Comparison of ENCODE assay signal across 1 cellular context in the genomic region with DNA sequence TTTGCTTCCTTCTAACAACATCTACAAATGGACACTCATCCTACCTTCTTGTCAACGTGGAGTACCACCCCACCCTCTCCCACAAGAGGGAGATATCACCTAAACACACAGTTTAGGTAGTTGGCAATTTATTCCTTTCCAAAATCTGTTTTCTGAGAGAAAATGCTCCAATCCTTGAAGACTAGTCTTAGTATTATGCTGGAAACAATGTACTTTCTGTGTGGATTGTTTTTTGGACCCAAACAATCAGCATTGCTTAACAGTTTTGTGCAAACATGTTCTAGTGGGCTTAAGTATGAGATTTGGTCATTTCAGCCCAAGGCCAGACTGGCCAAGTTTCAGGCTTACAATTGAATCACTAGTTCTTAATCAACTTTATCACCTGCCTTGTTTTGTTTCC.
A peak's percentile ranks its signal among the peaks of the same experiment; 100 is the strongest.
TF ChIP-seq lines count a peak whose summit lies in the region.

No MANE protein-coding gene starts in this region.

TF ChIP-seq in HepG2, 621 proteins besides CTCF, POLR2A, EP300 and RAD21 (continued from another document and continues in another):
- peak; percentile 51; the same call in 1 of the 2 replicates for TF ChIP-seq HNF4G (IDR thresholded peaks at IDR 0.05; ENCODE audit: borderline replicate concordance, low read depth, low read length)
- TF ChIP-seq HNF4G (CRISPR knock-in tag; IDR thresholded peaks at IDR 0.05; ENCODE audit: borderline replicate concordance, low read depth), result no peak
- TF ChIP-seq ZNF230 (CRISPR knock-in tag; IDR thresholded peaks at IDR 0.05), result no peak
- peak; percentile 22 for TF ChIP-seq TBL1XR1 (IDR thresholded peaks at IDR 0.05; ENCODE audit: borderline replicate concordance, low read length, partially characterized antibody)
- no peak for TF ChIP-seq ZSCAN25 (CRISPR knock-in tag; IDR thresholded peaks at IDR 0.05)
- TF ChIP-seq, protein P1, sequence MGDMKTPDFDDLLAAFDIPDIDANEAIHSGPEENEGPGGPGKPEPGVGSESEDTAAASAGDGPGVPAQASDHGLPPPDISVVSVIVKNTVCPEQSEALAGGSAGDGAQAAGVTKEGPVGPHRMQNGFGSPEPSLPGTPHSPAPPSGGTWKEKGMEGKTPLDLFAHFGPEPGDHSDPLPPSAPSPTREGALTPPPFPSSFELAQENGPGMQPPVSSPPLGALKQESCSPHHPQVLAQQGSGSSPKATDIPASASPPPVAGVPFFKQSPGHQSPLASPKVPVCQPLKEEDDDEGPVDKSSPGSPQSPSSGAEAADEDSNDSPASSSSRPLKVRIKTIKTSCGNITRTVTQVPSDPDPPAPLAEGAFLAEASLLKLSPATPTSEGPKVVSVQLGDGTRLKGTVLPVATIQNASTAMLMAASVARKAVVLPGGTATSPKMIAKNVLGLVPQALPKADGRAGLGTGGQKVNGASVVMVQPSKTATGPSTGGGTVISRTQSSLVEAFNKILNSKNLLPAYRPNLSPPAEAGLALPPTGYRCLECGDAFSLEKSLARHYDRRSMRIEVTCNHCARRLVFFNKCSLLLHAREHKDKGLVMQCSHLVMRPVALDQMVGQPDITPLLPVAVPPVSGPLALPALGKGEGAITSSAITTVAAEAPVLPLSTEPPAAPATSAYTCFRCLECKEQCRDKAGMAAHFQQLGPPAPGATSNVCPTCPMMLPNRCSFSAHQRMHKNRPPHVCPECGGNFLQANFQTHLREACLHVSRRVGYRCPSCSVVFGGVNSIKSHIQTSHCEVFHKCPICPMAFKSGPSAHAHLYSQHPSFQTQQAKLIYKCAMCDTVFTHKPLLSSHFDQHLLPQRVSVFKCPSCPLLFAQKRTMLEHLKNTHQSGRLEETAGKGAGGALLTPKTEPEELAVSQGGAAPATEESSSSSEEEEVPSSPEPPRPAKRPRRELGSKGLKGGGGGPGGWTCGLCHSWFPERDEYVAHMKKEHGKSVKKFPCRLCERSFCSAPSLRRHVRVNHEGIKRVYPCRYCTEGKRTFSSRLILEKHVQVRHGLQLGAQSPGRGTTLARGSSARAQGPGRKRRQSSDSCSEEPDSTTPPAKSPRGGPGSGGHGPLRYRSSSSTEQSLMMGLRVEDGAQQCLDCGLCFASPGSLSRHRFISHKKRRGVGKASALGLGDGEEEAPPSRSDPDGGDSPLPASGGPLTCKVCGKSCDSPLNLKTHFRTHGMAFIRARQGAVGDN (CRISPR knock-in tag; IDR thresholded peaks at IDR 0.05), result no peak
- TF ChIP-seq, protein P2, sequence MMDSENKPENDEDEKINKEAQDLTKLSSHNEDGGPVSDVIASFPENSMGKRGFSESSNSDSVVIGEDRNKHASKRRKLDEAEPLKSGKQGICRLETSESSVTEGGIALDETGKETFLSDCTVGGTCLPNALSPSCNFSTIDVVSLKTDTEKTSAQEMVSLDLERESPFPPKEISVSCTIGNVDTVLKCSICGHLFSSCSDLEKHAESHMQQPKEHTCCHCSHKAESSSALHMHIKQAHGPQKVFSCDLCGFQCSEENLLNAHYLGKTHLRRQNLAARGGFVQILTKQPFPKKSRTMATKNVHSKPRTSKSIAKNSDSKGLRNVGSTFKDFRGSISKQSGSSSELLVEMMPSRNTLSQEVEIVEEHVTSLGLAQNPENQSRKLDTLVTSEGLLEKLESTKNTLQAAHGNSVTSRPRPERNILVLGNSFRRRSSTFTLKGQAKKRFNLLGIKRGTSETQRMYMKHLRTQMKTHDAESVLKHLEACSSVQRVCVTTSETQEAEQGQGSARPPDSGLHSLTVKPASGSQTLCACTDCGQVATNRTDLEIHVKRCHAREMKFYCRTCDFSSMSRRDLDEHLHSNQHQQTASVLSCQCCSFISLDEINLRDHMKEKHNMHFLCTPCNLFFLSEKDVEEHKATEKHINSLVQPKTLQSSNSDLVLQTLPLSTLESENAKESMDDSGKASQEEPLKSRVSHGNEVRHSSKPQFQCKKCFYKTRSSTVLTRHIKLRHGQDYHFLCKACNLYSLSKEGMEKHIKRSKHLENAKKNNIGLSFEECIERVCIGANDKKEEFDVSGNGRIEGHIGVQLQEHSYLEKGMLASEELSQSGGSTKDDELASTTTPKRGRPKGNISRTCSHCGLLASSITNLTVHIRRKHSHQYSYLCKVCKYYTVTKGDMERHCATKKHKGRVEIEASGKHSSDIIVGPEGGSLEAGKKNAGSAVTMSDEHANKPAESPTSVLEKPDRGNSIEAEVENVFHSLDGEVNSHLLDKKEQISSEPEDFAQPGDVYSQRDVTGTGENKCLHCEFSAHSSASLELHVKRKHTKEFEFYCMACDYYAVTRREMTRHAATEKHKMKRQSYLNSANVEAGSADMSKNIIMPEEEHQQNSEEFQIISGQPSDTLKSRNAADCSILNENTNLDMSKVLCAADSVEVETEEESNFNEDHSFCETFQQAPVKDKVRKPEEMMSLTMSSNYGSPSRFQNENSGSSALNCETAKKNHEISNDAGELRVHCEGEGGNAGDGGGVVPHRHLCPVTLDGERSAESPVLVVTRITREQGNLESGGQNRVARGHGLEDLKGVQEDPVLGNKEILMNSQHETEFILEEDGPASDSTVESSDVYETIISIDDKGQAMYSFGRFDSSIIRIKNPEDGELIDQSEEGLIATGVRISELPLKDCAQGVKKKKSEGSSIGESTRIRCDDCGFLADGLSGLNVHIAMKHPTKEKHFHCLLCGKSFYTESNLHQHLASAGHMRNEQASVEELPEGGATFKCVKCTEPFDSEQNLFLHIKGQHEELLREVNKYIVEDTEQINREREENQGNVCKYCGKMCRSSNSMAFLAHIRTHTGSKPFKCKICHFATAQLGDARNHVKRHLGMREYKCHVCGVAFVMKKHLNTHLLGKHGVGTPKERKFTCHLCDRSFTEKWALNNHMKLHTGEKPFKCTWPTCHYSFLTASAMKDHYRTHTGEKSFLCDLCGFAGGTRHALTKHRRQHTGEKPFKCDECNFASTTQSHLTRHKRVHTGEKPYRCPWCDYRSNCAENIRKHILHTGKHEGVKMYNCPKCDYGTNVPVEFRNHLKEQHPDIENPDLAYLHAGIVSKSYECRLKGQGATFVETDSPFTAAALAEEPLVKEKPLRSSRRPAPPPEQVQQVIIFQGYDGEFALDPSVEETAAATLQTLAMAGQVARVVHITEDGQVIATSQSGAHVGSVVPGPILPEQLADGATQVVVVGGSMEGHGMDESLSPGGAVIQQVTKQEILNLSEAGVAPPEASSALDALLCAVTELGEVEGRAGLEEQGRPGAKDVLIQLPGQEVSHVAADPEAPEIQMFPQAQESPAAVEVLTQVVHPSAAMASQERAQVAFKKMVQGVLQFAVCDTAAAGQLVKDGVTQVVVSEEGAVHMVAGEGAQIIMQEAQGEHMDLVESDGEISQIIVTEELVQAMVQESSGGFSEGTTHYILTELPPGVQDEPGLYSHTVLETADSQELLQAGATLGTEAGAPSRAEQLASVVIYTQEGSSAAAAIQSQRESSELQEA (CRISPR knock-in tag; IDR thresholded peaks at IDR 0.05; ENCODE audit: not compliant biosample characterization), result no peak
- TF ChIP-seq, protein P3, sequence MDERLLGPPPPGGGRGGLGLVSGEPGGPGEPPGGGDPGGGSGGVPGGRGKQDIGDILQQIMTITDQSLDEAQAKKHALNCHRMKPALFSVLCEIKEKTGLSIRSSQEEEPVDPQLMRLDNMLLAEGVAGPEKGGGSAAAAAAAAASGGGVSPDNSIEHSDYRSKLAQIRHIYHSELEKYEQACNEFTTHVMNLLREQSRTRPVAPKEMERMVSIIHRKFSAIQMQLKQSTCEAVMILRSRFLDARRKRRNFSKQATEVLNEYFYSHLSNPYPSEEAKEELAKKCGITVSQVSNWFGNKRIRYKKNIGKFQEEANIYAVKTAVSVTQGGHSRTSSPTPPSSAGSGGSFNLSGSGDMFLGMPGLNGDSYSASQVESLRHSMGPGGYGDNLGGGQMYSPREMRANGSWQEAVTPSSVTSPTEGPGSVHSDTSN (CRISPR knock-in tag; IDR thresholded peaks at IDR 0.05), result no peak
- no peak for TF ChIP-seq FOXP1 (IDR thresholded peaks at IDR 0.05)
- peak; percentile 55; the same call in 1 of the 2 replicates for TF ChIP-seq FOXP1 (CRISPR knock-in tag; IDR thresholded peaks at IDR 0.05)
- TF ChIP-seq FOSL2 (CRISPR knock-in tag; IDR thresholded peaks at IDR 0.05), result no peak
- TF ChIP-seq SMC3 (IDR thresholded peaks at IDR 0.05; ENCODE audit: low read length), result peak; percentile 64; the same call in 1 of the 2 replicates
- TF ChIP-seq ZBTB7A (CRISPR knock-in tag; IDR thresholded peaks at IDR 0.05), result no peak
- TF ChIP-seq SSRP1 (CRISPR knock-in tag; IDR thresholded peaks at IDR 0.05), result no peak
- TF ChIP-seq TEAD3 (CRISPR knock-in tag; optimal IDR thresholded peaks at IDR 0.05; ENCODE audit: borderline replicate concordance), result peak; percentile 10
- no peak for TF ChIP-seq ZNF24 (IDR thresholded peaks at IDR 0.05)
- no peak for TF ChIP-seq KAT2B (IDR thresholded peaks at IDR 0.05; ENCODE audit: borderline replicate concordance, low read depth, low read length)
- TF ChIP-seq, protein P4, sequence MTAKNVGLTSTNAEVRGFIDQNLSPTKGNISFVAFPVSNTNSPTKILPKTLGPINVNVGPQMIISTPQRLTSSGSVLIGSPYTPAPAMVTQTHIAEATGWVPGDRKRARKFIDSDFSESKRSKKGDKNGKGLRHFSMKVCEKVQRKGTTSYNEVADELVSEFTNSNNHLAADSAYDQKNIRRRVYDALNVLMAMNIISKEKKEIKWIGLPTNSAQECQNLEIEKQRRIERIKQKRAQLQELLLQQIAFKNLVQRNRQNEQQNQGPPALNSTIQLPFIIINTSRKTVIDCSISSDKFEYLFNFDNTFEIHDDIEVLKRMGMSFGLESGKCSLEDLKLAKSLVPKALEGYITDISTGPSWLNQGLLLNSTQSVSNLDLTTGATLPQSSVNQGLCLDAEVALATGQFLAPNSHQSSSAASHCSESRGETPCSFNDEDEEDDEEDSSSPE (CRISPR knock-in tag; IDR thresholded peaks at IDR 0.05), result no peak
- no peak for TF ChIP-seq ZNF451 (CRISPR knock-in tag; IDR thresholded peaks at IDR 0.05)
- TF ChIP-seq ARNT2 (CRISPR knock-in tag; IDR thresholded peaks at IDR 0.05; ENCODE audit: low read depth), result no peak
- no peak for TF ChIP-seq ZNF33A (CRISPR knock-in tag; IDR thresholded peaks at IDR 0.05; ENCODE audit: borderline replicate concordance)
- TF ChIP-seq, protein P5, sequence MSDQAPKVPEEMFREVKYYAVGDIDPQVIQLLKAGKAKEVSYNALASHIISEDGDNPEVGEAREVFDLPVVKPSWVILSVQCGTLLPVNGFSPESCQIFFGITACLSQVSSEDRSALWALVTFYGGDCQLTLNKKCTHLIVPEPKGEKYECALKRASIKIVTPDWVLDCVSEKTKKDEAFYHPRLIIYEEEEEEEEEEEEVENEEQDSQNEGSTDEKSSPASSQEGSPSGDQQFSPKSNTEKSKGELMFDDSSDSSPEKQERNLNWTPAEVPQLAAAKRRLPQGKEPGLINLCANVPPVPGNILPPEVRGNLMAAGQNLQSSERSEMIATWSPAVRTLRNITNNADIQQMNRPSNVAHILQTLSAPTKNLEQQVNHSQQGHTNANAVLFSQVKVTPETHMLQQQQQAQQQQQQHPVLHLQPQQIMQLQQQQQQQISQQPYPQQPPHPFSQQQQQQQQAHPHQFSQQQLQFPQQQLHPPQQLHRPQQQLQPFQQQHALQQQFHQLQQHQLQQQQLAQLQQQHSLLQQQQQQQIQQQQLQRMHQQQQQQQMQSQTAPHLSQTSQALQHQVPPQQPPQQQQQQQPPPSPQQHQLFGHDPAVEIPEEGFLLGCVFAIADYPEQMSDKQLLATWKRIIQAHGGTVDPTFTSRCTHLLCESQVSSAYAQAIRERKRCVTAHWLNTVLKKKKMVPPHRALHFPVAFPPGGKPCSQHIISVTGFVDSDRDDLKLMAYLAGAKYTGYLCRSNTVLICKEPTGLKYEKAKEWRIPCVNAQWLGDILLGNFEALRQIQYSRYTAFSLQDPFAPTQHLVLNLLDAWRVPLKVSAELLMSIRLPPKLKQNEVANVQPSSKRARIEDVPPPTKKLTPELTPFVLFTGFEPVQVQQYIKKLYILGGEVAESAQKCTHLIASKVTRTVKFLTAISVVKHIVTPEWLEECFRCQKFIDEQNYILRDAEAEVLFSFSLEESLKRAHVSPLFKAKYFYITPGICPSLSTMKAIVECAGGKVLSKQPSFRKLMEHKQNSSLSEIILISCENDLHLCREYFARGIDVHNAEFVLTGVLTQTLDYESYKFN (CRISPR knock-in tag; conservative IDR thresholded peaks at IDR 0.05), result peak; percentile 71
- no peak for TF ChIP-seq ZNF703 (CRISPR knock-in tag; IDR thresholded peaks at IDR 0.05; ENCODE audit: borderline replicate concordance)
- TF ChIP-seq NPAS2 (CRISPR knock-in tag; IDR thresholded peaks at IDR 0.05; ENCODE audit: borderline replicate concordance), result no peak
- no peak for TF ChIP-seq ZBTB1 (CRISPR knock-in tag; IDR thresholded peaks at IDR 0.05; ENCODE audit: borderline replicate concordance)
- TF ChIP-seq NFYB (CRISPR knock-in tag; IDR thresholded peaks at IDR 0.05), result no peak
- peak; percentile 76 for TF ChIP-seq HNF4A (CRISPR knock-in tag; IDR thresholded peaks at IDR 0.05)
- TF ChIP-seq, protein P6, sequence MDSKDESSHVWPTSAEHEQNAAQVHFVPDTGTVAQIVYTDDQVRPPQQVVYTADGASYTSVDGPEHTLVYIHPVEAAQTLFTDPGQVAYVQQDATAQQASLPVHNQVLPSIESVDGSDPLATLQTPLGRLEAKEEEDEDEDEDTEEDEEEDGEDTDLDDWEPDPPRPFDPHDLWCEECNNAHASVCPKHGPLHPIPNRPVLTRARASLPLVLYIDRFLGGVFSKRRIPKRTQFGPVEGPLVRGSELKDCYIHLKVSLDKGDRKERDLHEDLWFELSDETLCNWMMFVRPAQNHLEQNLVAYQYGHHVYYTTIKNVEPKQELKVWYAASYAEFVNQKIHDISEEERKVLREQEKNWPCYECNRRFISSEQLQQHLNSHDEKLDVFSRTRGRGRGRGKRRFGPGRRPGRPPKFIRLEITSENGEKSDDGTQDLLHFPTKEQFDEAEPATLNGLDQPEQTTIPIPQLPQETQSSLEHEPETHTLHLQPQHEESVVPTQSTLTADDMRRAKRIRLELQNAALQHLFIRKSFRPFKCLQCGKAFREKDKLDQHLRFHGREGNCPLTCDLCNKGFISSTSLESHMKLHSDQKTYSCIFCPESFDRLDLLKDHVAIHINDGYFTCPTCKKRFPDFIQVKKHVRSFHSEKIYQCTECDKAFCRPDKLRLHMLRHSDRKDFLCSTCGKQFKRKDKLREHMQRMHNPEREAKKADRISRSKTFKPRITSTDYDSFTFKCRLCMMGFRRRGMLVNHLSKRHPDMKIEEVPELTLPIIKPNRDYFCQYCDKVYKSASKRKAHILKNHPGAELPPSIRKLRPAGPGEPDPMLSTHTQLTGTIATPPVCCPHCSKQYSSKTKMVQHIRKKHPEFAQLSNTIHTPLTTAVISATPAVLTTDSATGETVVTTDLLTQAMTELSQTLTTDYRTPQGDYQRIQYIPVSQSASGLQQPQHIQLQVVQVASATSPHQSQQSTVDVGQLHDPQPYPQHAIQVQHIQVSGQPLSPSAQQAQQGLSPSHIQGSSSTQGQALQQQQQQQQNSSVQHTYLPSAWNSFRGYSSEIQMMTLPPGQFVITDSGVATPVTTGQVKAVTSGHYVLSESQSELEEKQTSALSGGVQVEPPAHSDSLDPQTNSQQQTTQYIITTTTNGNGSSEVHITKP (CRISPR knock-in tag; IDR thresholded peaks at IDR 0.05; ENCODE audit: low read depth), result no peak
- TF ChIP-seq, protein P7, sequence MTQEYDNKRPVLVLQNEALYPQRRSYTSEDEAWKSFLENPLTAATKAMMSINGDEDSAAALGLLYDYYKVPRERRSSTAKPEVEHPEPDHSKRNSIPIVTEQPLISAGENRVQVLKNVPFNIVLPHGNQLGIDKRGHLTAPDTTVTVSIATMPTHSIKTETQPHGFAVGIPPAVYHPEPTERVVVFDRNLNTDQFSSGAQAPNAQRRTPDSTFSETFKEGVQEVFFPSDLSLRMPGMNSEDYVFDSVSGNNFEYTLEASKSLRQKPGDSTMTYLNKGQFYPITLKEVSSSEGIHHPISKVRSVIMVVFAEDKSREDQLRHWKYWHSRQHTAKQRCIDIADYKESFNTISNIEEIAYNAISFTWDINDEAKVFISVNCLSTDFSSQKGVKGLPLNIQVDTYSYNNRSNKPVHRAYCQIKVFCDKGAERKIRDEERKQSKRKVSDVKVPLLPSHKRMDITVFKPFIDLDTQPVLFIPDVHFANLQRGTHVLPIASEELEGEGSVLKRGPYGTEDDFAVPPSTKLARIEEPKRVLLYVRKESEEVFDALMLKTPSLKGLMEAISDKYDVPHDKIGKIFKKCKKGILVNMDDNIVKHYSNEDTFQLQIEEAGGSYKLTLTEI (CRISPR knock-in tag; conservative IDR thresholded peaks at IDR 0.05), result no peak
- peak; percentile 77 for TF ChIP-seq STAG1 (CRISPR knock-in tag; IDR thresholded peaks at IDR 0.05)
